Comparison of ENCODE assay signal across 8 cellular contexts in the genomic region with DNA sequence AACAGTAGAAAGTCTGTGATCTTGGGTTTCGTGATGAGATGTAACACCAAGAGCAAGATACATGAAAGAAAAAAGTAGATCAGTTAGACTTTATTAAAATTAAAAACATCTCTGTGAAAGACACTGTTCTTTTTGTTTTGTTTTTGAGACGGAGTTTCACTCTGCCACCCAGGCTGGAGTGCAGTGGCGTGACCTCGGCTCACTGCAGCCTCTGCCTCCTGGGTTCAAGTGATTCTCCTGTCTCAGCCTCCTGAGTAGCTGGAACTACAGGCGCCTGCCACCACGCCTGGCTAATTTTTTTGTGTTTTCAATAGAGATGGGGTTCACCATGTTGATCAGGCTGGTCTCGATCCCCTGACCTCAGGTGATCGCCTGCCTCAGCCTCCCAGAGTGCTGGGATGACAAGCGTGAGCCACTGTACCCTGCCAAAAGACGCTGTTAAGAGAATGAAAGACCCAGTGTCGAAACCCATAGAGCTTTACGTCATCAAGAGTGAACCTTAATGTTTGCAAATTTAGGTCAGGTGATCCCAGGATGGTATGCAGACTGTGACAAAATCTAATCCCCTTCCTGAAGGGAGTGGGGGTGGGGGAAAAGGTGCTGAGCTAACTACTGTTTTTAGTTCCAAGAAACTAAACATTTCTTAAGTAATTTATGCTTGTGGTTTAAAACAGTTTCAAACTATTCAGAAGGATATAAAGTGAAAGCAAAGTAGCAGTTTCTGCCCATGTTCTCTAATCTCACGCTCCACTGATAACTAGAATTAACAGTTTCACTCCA. TPM values are rescaled to one million over a fixed set of nuclear protein-coding genes. Genes with fewer than 3 reads are reported as not detected.
DNase-seq lines count a peak whose midpoint lies in the region; ATAC-seq, FAIRE-seq and TF ChIP-seq lines count a peak whose summit lies in the region.

No MANE protein-coding gene starts in this region.

- BruUV-seq in K562 (replicated peaks; lab: Mats Ljungman, UMichigan): no TSS peak

- in situ Hi-C loops in K562 (cut with MboI): no loop called here

- 59% methylated on average over 11 of the region's 13 CpGs for WGBS in K562 (ENCODE audit: insufficient coverage, low coverage, missing lambda C conversion rate)

- H3K36me3 ChIP-seq in MM.1S (replicated peaks; ENCODE audit: insufficient read depth, low read length) (no peaks in the 10 kb centered on the region; the same call in 1 of the 2 replicates), K562 (ENCODE audit: control insufficient read depth, insufficient read depth, low read length) (peaks cover 65% of the 10 kb centered on the region)

- H3K27ac ChIP-seq in MM.1S (ENCODE audit: low read length): peak overlapping the region; percentile 82; the same call in 1 of the 2 replicates
- no peak overlapping the region for H3K27ac ChIP-seq in K562 (ENCODE audit: extremely low read depth, low read depth, low read length)

- no peak for TF ChIP-seq POLR2A in GM12891 (IDR thresholded peaks at IDR 0.05; ENCODE audit: low read depth, low read length)
- no peak for TF ChIP-seq POLR2A in K562 (conservative IDR thresholded peaks at IDR 0.05)

- no peaks in the 10 kb centered on the region for H3K9me1 ChIP-seq in K562 (ENCODE audit: control insufficient read depth, insufficient read depth, low read length)

- no peak for TF ChIP-seq RAD21 in K562 (CRISPR knock-in tag; conservative IDR thresholded peaks at IDR 0.05 in 1 of 2, IDR thresholded peaks at IDR 0.05 in 1 of 2)

- H4K20me1 ChIP-seq in MM.1S (ENCODE audit: insufficient read depth, low read length) (no peaks in the 10 kb centered on the region), K562 (replicated peaks; ENCODE audit: control insufficient read depth, insufficient read depth, low read length) (no peaks in the 10 kb centered on the region)

- DNase-seq in GM12891 (ENCODE audit: insufficient read length, low spot score) (peak; percentile 8), MM.1S (peak; percentile 79), K562 (ENCODE audit: extremely low read depth in 1 of 4, low spot score in 3 of 4) (no peak), GOT3 (lab: John Stamatoyannopoulos, UW) (no peak), DMS53 (lab: John Stamatoyannopoulos, UW) (no peak), NCI-H510A (lab: John Stamatoyannopoulos, UW) (no peak)
- peak; percentile 9 to 60 for DNase-seq in stimulated activated effector memory CD8-positive, alpha-beta T cell treated with anti-CD3 and anti-CD28 coated beads, Interleukin-12 subunit alpha, Interleukin-12 subunit beta, amount 100 ng/mL, for 72 hours (ENCODE audit: low spot score in 2 of 2)

- POLR2A ChIA-PET in K562 (lab: Yijun Ruan, JAX): interaction anchor here (0.5 to 1.0 kb wide), 3 partner anchors 8 to 255 kb away, joined by 3 to 4 read pairs (median 4); a partner anchor contains a TSS

- H3K4me3 ChIP-seq in MM.1S (ENCODE audit: low read length): peak overlapping the region; percentile 7; the same call in 1 of the 2 replicates
- no peak overlapping the region for H3K4me3 ChIP-seq in K562

- H2AFZ ChIP-seq in MM.1S (ENCODE audit: low read length) (no peak overlapping the region), K562 (ENCODE audit: low read depth, low read length) (no peak overlapping the region)

- intact Hi-C loops in K562 (cut with micrococcal nuclease): no loop called here

- no peaks in the 10 kb centered on the region for H3K9me2 ChIP-seq in MM.1S (replicated peaks; ENCODE audit: insufficient read depth, low read length)

- H3K9me3 Mint-ChIP-seq in stimulated activated effector memory CD8-positive, alpha-beta T cell treated with anti-CD3 and anti-CD28 coated beads, Interleukin-12 subunit alpha, Interleukin-12 subunit beta, amount 100 ng/mL, for 72 hours: no peaks in the 10 kb centered on the region

- TF ChIP-seq EP300 in K562 (IDR thresholded peaks at IDR 0.05; ENCODE audit: low read length): no peak

- H3K27me3 ChIP-seq in MM.1S (replicated peaks; ENCODE audit: insufficient read depth, low read length) (no peaks in the 10 kb centered on the region), K562 (ENCODE audit: control insufficient read depth in 2 of 2, insufficient read depth in 2 of 2, low read length in 2 of 2) (no peaks in the 10 kb centered on the region)

- H3K9me3 ChIP-seq in MM.1S (replicated peaks; ENCODE audit: insufficient read depth, low read length) (no peaks in the 10 kb centered on the region), K562 (replicated peaks; ENCODE audit: control insufficient read depth, insufficient read depth, low read depth, low read length) (no peaks in the 10 kb centered on the region)

- CTCF ChIA-PET in K562 (lab: Yijun Ruan, JAX; ENCODE audit: low intra/inter-chr PET ratio): no interaction called here

- peak overlapping the region; percentile 54 for H3K27ac Mint-ChIP-seq in stimulated activated effector memory CD8-positive, alpha-beta T cell treated with anti-CD3 and anti-CD28 coated beads, Interleukin-12 subunit alpha, Interleukin-12 subunit beta, amount 100 ng/mL, for 72 hours

- peaks cover 17% of the 10 kb centered on the region for H3F3A ChIP-seq in MM.1S (ENCODE audit: insufficient read depth, low read length)

- H3K36me3 Mint-ChIP-seq in stimulated activated effector memory CD8-positive, alpha-beta T cell treated with anti-CD3 and anti-CD28 coated beads, Interleukin-12 subunit alpha, Interleukin-12 subunit beta, amount 100 ng/mL, for 72 hours: peaks cover 90% of the 10 kb centered on the region

- H3K4me1 ChIP-seq in MM.1S (ENCODE audit: low read length): peaks cover 16% of the 10 kb centered on the region; the same call in 1 of the 2 replicates
- H3K4me1 ChIP-seq in K562 (replicated peaks in 1 of 2; ENCODE audit: control insufficient read depth in 2 of 2, insufficient read depth in 2 of 2, low read length in 2 of 2): peaks cover 0 to 5% of the 10 kb centered on the region in 2 experiments; a peak in 3 of 5 replicates

- no peak for TF ChIP-seq CTCF in MM.1S (IDR thresholded peaks at IDR 0.05; ENCODE audit: low read length)
- TF ChIP-seq CTCF in K562 (IDR thresholded peaks at IDR 0.05 in 2 of 3, conservative IDR thresholded peaks at IDR 0.05 in 1 of 3; ENCODE audit: insufficient read depth in 2 of 3, low read depth in 1 of 3, low read length in 3 of 3): no peak

- H3K4me3 Mint-ChIP-seq in stimulated activated effector memory CD8-positive, alpha-beta T cell treated with anti-CD3 and anti-CD28 coated beads, Interleukin-12 subunit alpha, Interleukin-12 subunit beta, amount 100 ng/mL, for 72 hours: peak overlapping the region; percentile 54

- FAIRE-seq in GM12891 (lab: Jason Lieb, UNC): peak; percentile 98
- no peak for FAIRE-seq in K562 (lab: Jason Lieb, UNC)

- no peaks in the 10 kb centered on the region for H3K79me2 ChIP-seq in MM.1S (ENCODE audit: low read length)
- no peaks in the 10 kb centered on the region for H3K79me2 ChIP-seq in K562 (ENCODE audit: control insufficient read depth, insufficient read depth, low read length)

- peak; percentile 92 for ATAC-seq in GM21723 (IDR thresholded peaks at IDR 0.05; ENCODE audit: unreplicated experiment)
- peak; percentile 54; the same call in 2 of the 3 replicates for ATAC-seq in K562
- ATAC-seq in stimulated activated effector memory CD8-positive, alpha-beta T cell treated with anti-CD3 and anti-CD28 coated beads, Interleukin-12 subunit alpha, Interleukin-12 subunit beta, amount 100 ng/mL, for 72 hours: peak; percentile 96

- H3K4me1 Mint-ChIP-seq in stimulated activated effector memory CD8-positive, alpha-beta T cell treated with anti-CD3 and anti-CD28 coated beads, Interleukin-12 subunit alpha, Interleukin-12 subunit beta, amount 100 ng/mL, for 72 hours: peaks cover 21% of the 10 kb centered on the region

- peak overlapping the region; percentile 46; the same call in 1 of the 2 replicates for H3K9ac ChIP-seq in MM.1S (ENCODE audit: low read length)
- no peak overlapping the region for H3K9ac ChIP-seq in K562 (ENCODE audit: insufficient read depth in 1 of 2, low read depth in 2 of 2, low read length in 2 of 2)

- peak overlapping the region; percentile 69 for H3K4me2 ChIP-seq in MM.1S (ENCODE audit: low read depth, low read length)
- H3K4me2 ChIP-seq in K562 (ENCODE audit: insufficient read depth, low read length): no peak overlapping the region; the same call in 1 of the 2 replicates

RNA-seq across cellular contexts. Expression of a gene that starts 8.0 kb away (rescaled TPM):
- 15.8 TPM for polyA plus RNA-seq in GM12891 (2012; ENCODE audit: low read depth, missing spikeins)
- 29.4 and 85.0 TPM in 2 replicates for total RNA-seq in K562 (2011; cell fraction: chromatin; rRNA removed; ENCODE audit: low replicate concordance)
- total RNA-seq in K562 (2011; cell fraction: nucleolus; rRNA removed): 26.2 and 28.7 TPM in 2 replicates
- 27.1 and 29.2 TPM in 2 replicates for total RNA-seq in K562 (2011; cell fraction: nucleoplasm; rRNA removed)
- 20.9 and 24.7 TPM in 2 replicates for total RNA-seq in K562 (2014; rRNA removed)
- 33.3 and 38.8 TPM in 2 replicates for total RNA-seq in K562 (2014; rRNA removed; fragmentation: Illumina TruSeq; extraction: Trizol)
- total RNA-seq in K562 (2015; rRNA removed; fragmentation: Illumina TruSeq; extraction: Trizol): 31.3 and 33.9 TPM in 2 replicates
- total RNA-seq in K562 (2021): 26.0 and 26.1 TPM in 2 replicates
- 28.2 and 30.2 TPM in 2 replicates for polyA plus RNA-seq in K562 (2011; rRNA removed)
- polyA plus RNA-seq in K562 (2011; cell fraction: cytosol; rRNA removed): 8.4 and 11.1 TPM in 2 replicates
- polyA plus RNA-seq in K562 (2011; cell fraction: nucleus; rRNA removed): 75.5 and 89.4 TPM in 2 replicates
- 20.2 and 23.8 TPM in 2 replicates for polyA plus RNA-seq in K562 (2012)
- polyA plus RNA-seq in K562 (2014; fragmentation: Illumina TruSeq; extraction: Trizol): 23.4 and 30.1 TPM in 2 replicates
- 10 to 100 TPM; 22.0 to 49.1 TPM for polyA plus RNA-seq in K562 (2014; fragmentation: Nextera tagmentation; extraction: Ambion mirVana)
- 27.7 and 39.2 TPM in 2 replicates for polyA plus RNA-seq in K562 (2014; rRNA removed)
- 18.3 and 22.4 TPM in 2 replicates for polyA minus RNA-seq in K562 (2011; rRNA and poly(A)+ RNA removed)
- 6.8 and 8.9 TPM in 2 replicates for polyA minus RNA-seq in K562 (2011; cell fraction: cytosol; rRNA and poly(A)+ RNA removed)
- polyA minus RNA-seq in K562 (2011; cell fraction: nucleus; rRNA and poly(A)+ RNA removed): 45.1 and 70.2 TPM in 2 replicates

RNA-seq across cellular contexts. Expression of a gene that starts 8.2 kb away (rescaled TPM):
- 7.8 TPM for polyA plus RNA-seq in GM12891 (2012; ENCODE audit: low read depth, missing spikeins)
- total RNA-seq in K562 (2011; cell fraction: chromatin; rRNA removed; ENCODE audit: low replicate concordance): 34.3 and 60.2 TPM in 2 replicates
- 23.8 and 24.1 TPM in 2 replicates for total RNA-seq in K562 (2011; cell fraction: nucleolus; rRNA removed)
- 38.8 and 60.5 TPM in 2 replicates for total RNA-seq in K562 (2011; cell fraction: nucleoplasm; rRNA removed)
- total RNA-seq in K562 (2014; rRNA removed) (10.3 and 15.3 TPM in 2 replicates), K562 (2014; rRNA removed; fragmentation: Illumina TruSeq; extraction: Trizol) (26.1 and 31.1 TPM in 2 replicates), K562 (2015; rRNA removed; fragmentation: Illumina TruSeq; extraction: Trizol) (20.0 and 20.6 TPM in 2 replicates), K562 (2021) (15.6 and 18.6 TPM in 2 replicates)
- polyA plus RNA-seq in K562 (2011; rRNA removed) (20.5 and 21.8 TPM in 2 replicates), K562 (2014; fragmentation: Illumina TruSeq; extraction: Trizol) (13.1 and 13.7 TPM in 2 replicates), K562 (2014; fragmentation: Nextera tagmentation; extraction: Ambion mirVana) (10 to 100 TPM; 18.0 to 30.6 TPM), K562 (2014; rRNA removed) (15.8 and 15.9 TPM in 2 replicates)
- 6.1 and 14.6 TPM in 2 replicates for polyA plus RNA-seq in K562 (2011; cell fraction: cytosol; rRNA removed)
- 17.4 and 17.5 TPM in 2 replicates for polyA plus RNA-seq in K562 (2011; cell fraction: nucleus; rRNA removed)
- 12.5 and 13.6 TPM in 2 replicates for polyA plus RNA-seq in K562 (2012)
- polyA minus RNA-seq in K562 (2011; rRNA and poly(A)+ RNA removed): 13.3 and 17.2 TPM in 2 replicates
- polyA minus RNA-seq in K562 (2011; cell fraction: cytosol; rRNA and poly(A)+ RNA removed): 13.4 and 14.0 TPM in 2 replicates
- polyA minus RNA-seq in K562 (2011; cell fraction: nucleus; rRNA and poly(A)+ RNA removed): 9.6 and 18.8 TPM in 2 replicates

RNA-seq across cellular contexts. Expression of a gene that starts 53.7 kb away (rescaled TPM):
- 37.6 TPM for polyA plus RNA-seq in GM12891 (2012; ENCODE audit: low read depth, missing spikeins)
- 5.0 and 12.8 TPM in 2 replicates for total RNA-seq in K562 (2011; cell fraction: chromatin; rRNA removed; ENCODE audit: low replicate concordance)
- 2.5 and 5.3 TPM in 2 replicates for total RNA-seq in K562 (2011; cell fraction: nucleolus; rRNA removed)
- total RNA-seq in K562 (2011; cell fraction: nucleoplasm; rRNA removed): 6.5 and 10.2 TPM in 2 replicates
- total RNA-seq in K562 (2014; rRNA removed) (13.5 and 17.3 TPM in 2 replicates), K562 (2014; rRNA removed; fragmentation: Illumina TruSeq; extraction: Trizol) (19.0 and 19.7 TPM in 2 replicates), K562 (2015; rRNA removed; fragmentation: Illumina TruSeq; extraction: Trizol) (17.7 and 18.4 TPM in 2 replicates), K562 (2021) (17.8 and 18.3 TPM in 2 replicates)
- polyA plus RNA-seq in K562 (2011; rRNA removed) (13.5 and 16.1 TPM in 2 replicates), K562 (2014; fragmentation: Illumina TruSeq; extraction: Trizol) (17.6 and 20.5 TPM in 2 replicates), K562 (2014; fragmentation: Nextera tagmentation; extraction: Ambion mirVana) (10 to 100 TPM; 14.8 to 15.5 TPM), K562 (2014; rRNA removed) (19.2 and 20.8 TPM in 2 replicates)
- 6.9 and 12.9 TPM in 2 replicates for polyA plus RNA-seq in K562 (2011; cell fraction: cytosol; rRNA removed)
- 5.0 and 8.8 TPM in 2 replicates for polyA plus RNA-seq in K562 (2011; cell fraction: nucleus; rRNA removed)
- polyA plus RNA-seq in K562 (2012): 13.8 and 15.4 TPM in 2 replicates
- polyA minus RNA-seq in K562 (2011; rRNA and poly(A)+ RNA removed): 12.5 and 18.7 TPM in 2 replicates
- 3.2 and 5.9 TPM in 2 replicates for polyA minus RNA-seq in K562 (2011; cell fraction: cytosol; rRNA and poly(A)+ RNA removed)
- 2.8 and 3.9 TPM in 2 replicates for polyA minus RNA-seq in K562 (2011; cell fraction: nucleus; rRNA and poly(A)+ RNA removed)

Comparison
In these comparisons a context has a peak if more than half of its experiments do, and no peak if none do; other contexts are left out.
1. DNase-seq: peak in GM12891 (single experiment), MM.1S (single experiment) and stimulated activated effector memory CD8-positive, alpha-beta T cell treated with anti-CD3 and anti-CD28 coated beads, Interleukin-12 subunit alpha, Interleukin-12 subunit beta, amount 100 ng/mL, for 72 hours (2 of 2); none in K562 (0 of 4), GOT3 (single experiment), DMS53 (single experiment) and NCI-H510A (single experiment).
2. Peak in every context shown above with its lines, with median percentiles within 50 percentile points of each other: ATAC-seq.